ENCODE assay signal across 34 cellular contexts in genomic region chr6:157625764-157626163, GRCh38.
DNase-seq lines count a peak whose midpoint lies in the region; ATAC-seq and TF ChIP-seq lines count a peak whose summit lies in the region.
"Had no signal": no experiment of that assay in that cellular context is flagged by ENCODE, and none has a peak within 500 bp of the region (broad histone marks: within the 10 kb centered on the region; RNA-seq: fewer than 3 reads in every experiment).

No MANE protein-coding gene starts in this region.

- H3K27ac ChIP-seq in GM23248 = peak overlapping the region; percentile 14
- H3K27ac ChIP-seq in brain microvascular endothelial cell = no peak overlapping the region
- no peak overlapping the region for H3K27ac ChIP-seq in mesenchymal stem cell (ENCODE audit: low read length, poor library complexity, severe bottlenecking)
- H3K27ac ChIP-seq in thoracic aorta = no peak overlapping the region
- H3K27ac ChIP-seq: ascending aorta, KMS-11 had no signal

- H4K20me1 ChIP-seq in GM23248 (ENCODE audit: insufficient read depth) = no peaks in the 10 kb centered on the region

- H2BK5ac ChIP-seq in mesenchymal stem cell (ENCODE audit: low read depth, low read length, poor library complexity, severe bottlenecking) = no peak overlapping the region

- peaks cover 3% of the 10 kb centered on the region for H3K79me1 ChIP-seq in mesenchymal stem cell (replicated peaks; ENCODE audit: low read length, poor library complexity, severe bottlenecking)

- H3K4me1 Mint-ChIP-seq in effector memory CD8-positive, alpha-beta T cell (ENCODE audit: low read depth in 2 of 2) = no peaks in the 10 kb centered on the region
- H3K4me1 Mint-ChIP-seq: central memory CD8-positive, alpha-beta T cell had no signal

- H3K9me3 Mint-ChIP-seq in effector memory CD8-positive, alpha-beta T cell = no peaks in the 10 kb centered on the region
- H3K9me3 Mint-ChIP-seq: activated T-cell treated with anti-CD3 and anti-CD28 coated beads, Interleukin-2, amount 50 U/mL, for 4 hours; central memory CD8-positive, alpha-beta T cell had no signal

- no peaks in the 10 kb centered on the region for H3K9me3 ChIP-seq in GM23248 (ENCODE audit: low read depth)
- H3K9me3 ChIP-seq in mesenchymal stem cell (ENCODE audit: control insufficient read depth, low read length) = no peaks in the 10 kb centered on the region
- H3K9me3 ChIP-seq in thoracic aorta = no peaks in the 10 kb centered on the region
- H3K9me3 ChIP-seq: ascending aorta had no signal

- no peak overlapping the region for H2AK5ac ChIP-seq in mesenchymal stem cell (ENCODE audit: low read length, severe bottlenecking)

- H2BK15ac ChIP-seq in mesenchymal stem cell (ENCODE audit: low read depth, poor library complexity, severe bottlenecking) = no peak overlapping the region

- in situ Hi-C loops in GM23248 (cut with MboI) (no loop called here), brain microvascular endothelial cell (cut with HindIII; ENCODE audit: low pct_ligation_motif_present, low sequenced_read_pairs) (no loop called here)

- TF ChIP-seq CTCF in brain microvascular endothelial cell (IDR thresholded peaks at IDR 0.05; ENCODE audit: low read depth, low read length, missing control alignments) = no peak
- no peak for TF ChIP-seq CTCF in thoracic aorta (IDR thresholded peaks at IDR 0.05)

- no peak overlapping the region for H2BK12ac ChIP-seq in mesenchymal stem cell (ENCODE audit: low read length in 2 of 2)

- WGBS in GM23248 (ENCODE audit: low coverage in 1 of 2, low lambda C conversion rate in 2 of 2, missing lambda C conversion rate in 2 of 2), 2 experiments = 17 to 19% methylated on average over 10 of the region's 10 CpGs
- WGBS in mesenchymal stem cell = 95% methylated on average over 10 of the region's 10 CpGs

- H3K4me2 ChIP-seq in GM23248 (ENCODE audit: unreplicated experiment) (peak overlapping the region; percentile 90), mesenchymal stem cell (ENCODE audit: low read length, poor library complexity, severe bottlenecking) (no peak overlapping the region)
- H3K4me2 ChIP-seq: KMS-11 had no signal

- no peak overlapping the region for H3K18ac ChIP-seq in mesenchymal stem cell (ENCODE audit: low read depth in 1 of 2, low read length in 2 of 2)

- no peak overlapping the region for H3K14ac ChIP-seq in mesenchymal stem cell (ENCODE audit: low read length in 2 of 2)

- H3K4me3 ChIP-seq in GM23248 (peak overlapping the region; percentile 65), brain microvascular endothelial cell (ENCODE audit: low read depth, low read length) (peak overlapping the region; percentile 22), mesenchymal stem cell (ENCODE audit: insufficient read depth in 1 of 2, low read depth in 1 of 2, low read length in 2 of 2) (peak overlapping the region in 1 of 2 experiments; percentile 51), thoracic aorta (peak overlapping the region; percentile 13)
- H3K4me3 ChIP-seq: ascending aorta had no signal

- no peaks in the 10 kb centered on the region for H3K27me3 Mint-ChIP-seq in effector memory CD8-positive, alpha-beta T cell
- H3K27me3 Mint-ChIP-seq: activated CD8-positive, alpha-beta memory T cell treated with anti-CD3 and anti-CD28 coated beads, Interleukin-2, amount 10 ng/mL, durations not matched to agents 7 days and 5 days; activated naive CD8-positive, alpha-beta T cell treated with anti-CD3 and anti-CD28 coated beads for 36 hours; central memory CD8-positive, alpha-beta T cell; naive thymus-derived CD8-positive, alpha-beta T cell had no signal

- H4K8ac ChIP-seq in mesenchymal stem cell (ENCODE audit: low read length) = no peak overlapping the region

- H3K36me3 ChIP-seq in GM23248 (ENCODE audit: low read depth) (no peaks in the 10 kb centered on the region), brain microvascular endothelial cell (replicated peaks) (no peaks in the 10 kb centered on the region), mesenchymal stem cell (ENCODE audit: control insufficient read depth in 1 of 2, insufficient read depth in 2 of 2, low read depth in 1 of 2, low read length in 2 of 2) (peaks cover 1 to 2% of the 10 kb centered on the region in 2 experiments), thoracic aorta (no peaks in the 10 kb centered on the region)
- H3K36me3 ChIP-seq: ascending aorta had no signal

- no peaks in the 10 kb centered on the region for H3K79me2 ChIP-seq in GM23248 (ENCODE audit: insufficient read depth)

- H3K9ac ChIP-seq in GM23248 = peak overlapping the region; percentile 63
- H3K9ac ChIP-seq in mesenchymal stem cell (ENCODE audit: low read length) = peak overlapping the region; percentile 9
- H3K9ac ChIP-seq: KMS-11 had no signal

- H3K9me2 ChIP-seq in GM23248 (ENCODE audit: insufficient read depth) = no peaks in the 10 kb centered on the region

- H3K4me1 ChIP-seq in GM23248 (ENCODE audit: insufficient read depth) (0 out of 2 replicates have a peak, but pooled peaks cover 7% of the 10 kb centered on the region), mesenchymal stem cell (ENCODE audit: control insufficient read depth, insufficient read depth, low read depth, low read length) (peaks cover 2% of the 10 kb centered on the region), thoracic aorta (ENCODE audit: control insufficient read depth in 1 of 2, low read depth in 2 of 2) (no peaks in the 10 kb centered on the region)
- H3K4me1 ChIP-seq: ascending aorta had no signal

- no peak overlapping the region for H3K27ac Mint-ChIP-seq in effector memory CD8-positive, alpha-beta T cell
- H3K27ac Mint-ChIP-seq: activated CD8-positive, alpha-beta memory T cell treated with anti-CD3 and anti-CD28 coated beads, Interleukin-2, amount 10 ng/mL, durations not matched to agents 7 days and 5 days; activated naive CD8-positive, alpha-beta T cell treated with anti-CD3 and anti-CD28 coated beads for 36 hours; naive thymus-derived CD8-positive, alpha-beta T cell had no signal

- H2BK120ac ChIP-seq in mesenchymal stem cell (ENCODE audit: low read depth, low read length) = no peak overlapping the region

- DNase-seq in GM23248 = peak; percentile 87
- peak; percentile 44 for DNase-seq in brain microvascular endothelial cell
- no peak for DNase-seq in mesenchymal stem cell
- DNase-seq in thoracic aorta (ENCODE audit: low spot score) = no peak
- DNase-seq in retina = no peak
- DNase-seq in effector memory CD8-positive, alpha-beta T cell = no peak
- DNase-seq in NCI-H524 (lab: John Stamatoyannopoulos, UW) = no peak
- DNase-seq in stimulated activated CD8-positive, alpha-beta memory T cell treated with anti-CD3 and anti-CD28 coated beads, Interleukin-4, amount 100 ng/mL, for 48 hours = no peak
- DNase-seq: activated CD4-positive, alpha-beta T cell treated with anti-CD3 and anti-CD28 coated beads, Interleukin-2, amount 50 U/mL, for 4 hours; activated CD8-positive, alpha-beta memory T cell treated with anti-CD3 and anti-CD28 coated beads, Interleukin-2, amount 10 ng/mL, durations not matched to agents 7 days and 5 days; activated gamma-delta T cell; activated naive CD8-positive, alpha-beta T cell treated with anti-CD3 and anti-CD28 coated beads for 36 hours; activated T-cell treated with anti-CD3 and anti-CD28 coated beads, Interleukin-2, amount 50 U/mL, for 4 hours; Calu3; CD4-positive, CD25-positive, alpha-beta regulatory T cell; dermis blood vessel endothelial cell; DMS79; GF-D8; glutamatergic neuron; midbrain; MM.1S; naive thymus-derived CD8-positive, alpha-beta T cell; NCI-H1417; NCI-H2029 treated with DMSO at 0.1 percent for 48 hours; NCI-H526; NK-92 treated with Interleukin-12 subunit alpha and Interleukin-12 subunit beta, amount 100 ng/mL, for 24 hours; nucleus accumbens; PC-3; stimulated activated naive CD4-positive, alpha-beta T cell; T-helper 1 cell had no signal

- H2AFZ ChIP-seq in GM23248 (peak overlapping the region; percentile 72), mesenchymal stem cell (ENCODE audit: low read depth, low read length) (no peak overlapping the region)

- H3K4me3 Mint-ChIP-seq in effector memory CD8-positive, alpha-beta T cell = no peak overlapping the region
- H3K4me3 Mint-ChIP-seq: activated CD8-positive, alpha-beta memory T cell treated with anti-CD3 and anti-CD28 coated beads, Interleukin-2, amount 10 ng/mL, durations not matched to agents 7 days and 5 days; activated naive CD8-positive, alpha-beta T cell treated with anti-CD3 and anti-CD28 coated beads for 36 hours; activated T-cell treated with anti-CD3 and anti-CD28 coated beads, Interleukin-2, amount 50 U/mL, for 4 hours; CD4-positive, CD25-positive, alpha-beta regulatory T cell; central memory CD8-positive, alpha-beta T cell; naive thymus-derived CD8-positive, alpha-beta T cell had no signal

- H3K23ac ChIP-seq in mesenchymal stem cell (ENCODE audit: low read length in 2 of 2) = no peak overlapping the region

- H3K27me3 ChIP-seq in GM23248 (replicated peaks; ENCODE audit: insufficient read depth) = no peaks in the 10 kb centered on the region
- H3K27me3 ChIP-seq in brain microvascular endothelial cell (replicated peaks) = no peaks in the 10 kb centered on the region
- H3K27me3 ChIP-seq in mesenchymal stem cell (ENCODE audit: control insufficient read depth in 1 of 2, insufficient read depth in 1 of 2, low read length in 2 of 2) = no peaks in the 10 kb centered on the region
- no peaks in the 10 kb centered on the region for H3K27me3 ChIP-seq in thoracic aorta (replicated peaks; ENCODE audit: insufficient read depth)
- H3K27me3 ChIP-seq: ascending aorta had no signal

- no peaks in the 10 kb centered on the region for H3F3A ChIP-seq in GM23248 (ENCODE audit: insufficient read depth)

- no peak overlapping the region for H3K4ac ChIP-seq in mesenchymal stem cell (ENCODE audit: low read depth in 1 of 2, low read length in 2 of 2)

- H3K36me3 Mint-ChIP-seq in effector memory CD8-positive, alpha-beta T cell (ENCODE audit: insufficient read depth) = no peaks in the 10 kb centered on the region
- H3K36me3 Mint-ChIP-seq: activated naive CD8-positive, alpha-beta T cell treated with anti-CD3 and anti-CD28 coated beads for 36 hours; CD4-positive, CD25-positive, alpha-beta regulatory T cell; naive thymus-derived CD8-positive, alpha-beta T cell had no signal

- H4K91ac ChIP-seq in mesenchymal stem cell (ENCODE audit: low read length) = no peak overlapping the region

- ATAC-seq in thoracic aorta (ENCODE audit: insufficient number of reproducible peaks, low FRiP score, low read depth) = no peak
- no peak for ATAC-seq in effector memory CD8-positive, alpha-beta T cell (replicated peaks)
- ATAC-seq: activated CD4-positive, CD25-positive, alpha-beta regulatory T cell treated with anti-CD3 and anti-CD28 coated beads, Interleukin-2, amount 50 U/mL, for 24 hours; activated CD8-positive, alpha-beta memory T cell treated with anti-CD3 and anti-CD28 coated beads, Interleukin-2, amount 10 ng/mL, durations not matched to agents 7 days and 5 days; activated T-cell treated with anti-CD3 and anti-CD28 coated beads, Interleukin-2, amount 50 U/mL, for 4 hours; naive thymus-derived CD8-positive, alpha-beta T cell; PC-3 had no signal

Comparison
In these comparisons a context has a peak if more than half of its experiments do, and no peak if none do; other contexts are left out.
1. DNase-seq: peak in GM23248 (single experiment) and brain microvascular endothelial cell (single experiment); none in mesenchymal stem cell (single experiment), thoracic aorta (single experiment), retina (single experiment), effector memory CD8-positive, alpha-beta T cell (0 of 3), NCI-H524 (0 of 2) and stimulated activated CD8-positive, alpha-beta memory T cell treated with anti-CD3 and anti-CD28 coated beads, Interleukin-4, amount 100 ng/mL, for 48 hours (single experiment).